ENCODE assay signal across 1 cellular context in the genomic region with DNA sequence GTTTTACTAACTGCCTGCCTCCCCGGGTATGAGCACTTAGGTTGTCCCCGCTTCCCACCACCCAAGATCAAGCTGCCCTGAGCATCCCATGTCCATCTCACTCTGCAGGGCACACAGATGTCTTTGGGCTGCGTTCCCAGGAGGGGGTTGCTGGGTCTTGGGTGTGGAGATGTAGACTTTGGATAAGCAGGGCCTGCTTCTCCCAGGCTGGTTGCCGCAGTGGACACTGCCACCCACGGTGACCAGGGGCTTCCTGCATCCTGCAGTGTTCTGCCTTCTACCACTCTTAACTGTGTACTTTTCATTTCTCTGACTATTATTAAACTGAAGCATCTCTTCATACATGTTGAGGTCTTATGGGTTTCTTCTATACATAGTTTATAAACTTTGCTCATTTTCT.
TF ChIP-seq lines count a peak whose summit lies in the region.

No MANE protein-coding gene starts in this region.

TF ChIP-seq in IMR-90, 13 proteins besides CTCF, POLR2A, EP300 and RAD21 (continued from another document):
- TF ChIP-seq, protein P1, sequence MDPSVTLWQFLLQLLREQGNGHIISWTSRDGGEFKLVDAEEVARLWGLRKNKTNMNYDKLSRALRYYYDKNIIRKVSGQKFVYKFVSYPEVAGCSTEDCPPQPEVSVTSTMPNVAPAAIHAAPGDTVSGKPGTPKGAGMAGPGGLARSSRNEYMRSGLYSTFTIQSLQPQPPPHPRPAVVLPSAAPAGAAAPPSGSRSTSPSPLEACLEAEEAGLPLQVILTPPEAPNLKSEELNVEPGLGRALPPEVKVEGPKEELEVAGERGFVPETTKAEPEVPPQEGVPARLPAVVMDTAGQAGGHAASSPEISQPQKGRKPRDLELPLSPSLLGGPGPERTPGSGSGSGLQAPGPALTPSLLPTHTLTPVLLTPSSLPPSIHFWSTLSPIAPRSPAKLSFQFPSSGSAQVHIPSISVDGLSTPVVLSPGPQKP (IDR thresholded peaks at IDR 0.05; ENCODE audit: borderline replicate concordance, low read depth, low read length) = no peak
- TF ChIP-seq RCOR1 (IDR thresholded peaks at IDR 0.05; ENCODE audit: insufficient replicate concordance, low read length) = no peak
- no peak for TF ChIP-seq MAZ (IDR thresholded peaks at IDR 0.05; ENCODE audit: borderline replicate concordance, low read depth, low read length)
- no peak for TF ChIP-seq FOS (IDR thresholded peaks at IDR 0.05; ENCODE audit: low read depth, low read length)
- no peak for TF ChIP-seq NFE2L2 (IDR thresholded peaks at IDR 0.05; ENCODE audit: low read depth, low read length)
- TF ChIP-seq MXI1 (IDR thresholded peaks at IDR 0.05; ENCODE audit: borderline replicate concordance, low read depth, low read length) = no peak
